ENCODE assay signal across 17 cellular contexts in genomic region chr2:127590386-127591190, GRCh38. TPM values are rescaled to one million over a fixed set of nuclear protein-coding genes. Genes with fewer than 3 reads are reported as not detected.
DNase-seq lines count a peak whose midpoint lies in the region; ATAC-seq, FAIRE-seq and TF ChIP-seq lines count a peak whose summit lies in the region.
"Had no signal": no experiment of that assay in that cellular context is flagged by ENCODE, and none has a peak within 500 bp of the region (broad histone marks: within the 10 kb centered on the region; RNA-seq: fewer than 3 reads in every experiment).

No MANE protein-coding gene starts in this region.

- H3K9me3 Mint-ChIP-seq in MCF 10A (ENCODE audit: unreplicated experiment), result peaks cover 6% of the 10 kb centered on the region
- H3K9me3 Mint-ChIP-seq: neural crest cell had no signal

- no peak overlapping the region for H4K5ac ChIP-seq in H1 (ENCODE audit: insufficient read length, low read depth, low read length)

- no peak overlapping the region for H4K12ac ChIP-seq in trophoblast cell (ENCODE audit: low read depth, low read length)

- H3K79me1 ChIP-seq in H1 (ENCODE audit: low read depth, low read length), result no peaks in the 10 kb centered on the region
- no peaks in the 10 kb centered on the region for H3K79me1 ChIP-seq in trophoblast cell (ENCODE audit: low read length)

- H3K9ac ChIP-seq in H1 (replicated peaks in 1 of 4; ENCODE audit: extremely low read depth in 1 of 4, low read depth in 3 of 4, low read length in 3 of 4) (no peak overlapping the region), trophoblast cell (ENCODE audit: low read length) (no peak overlapping the region)

- TF ChIP-seq CTCF in H1 (IDR thresholded peaks at IDR 0.05; ENCODE audit: control extremely low read depth in 1 of 3, insufficient read depth in 1 of 3, low read depth in 1 of 3, low read length in 3 of 3) (no peak), MCF 10A (IDR thresholded peaks at IDR 0.05; ENCODE audit: unreplicated experiment) (no peak)

- no peaks in the 10 kb centered on the region for H3K36me3 Mint-ChIP-seq in MCF 10A (ENCODE audit: insufficient read depth, unreplicated experiment)

- H4K91ac ChIP-seq in H1 (replicated peaks; ENCODE audit: insufficient read length, low read length) (no peak overlapping the region), trophoblast cell (ENCODE audit: low read depth, low read length) (no peak overlapping the region)

- H3K4me2 ChIP-seq in H1 (ENCODE audit: insufficient read depth in 1 of 2, low read depth in 2 of 2, low read length in 2 of 2) (no peak overlapping the region), trophoblast cell (ENCODE audit: low read length) (no peak overlapping the region)

- no peak for TF ChIP-seq EP300 in H1 (IDR thresholded peaks at IDR 0.05; ENCODE audit: borderline replicate concordance in 1 of 2, low read depth in 2 of 2, low read length in 2 of 2)

- no peak overlapping the region for H3K18ac ChIP-seq in H1 (ENCODE audit: extremely low read depth, low read length)
- H3K18ac ChIP-seq in trophoblast cell (ENCODE audit: low read length), result no peak overlapping the region

- peaks cover 10% of the 10 kb centered on the region; the same call in 1 of the 2 replicates for H3K23me2 ChIP-seq in H1 (ENCODE audit: low read depth, low read length)

- H2BK15ac ChIP-seq in H1 (ENCODE audit: low read length), result no peak overlapping the region

- POLR2A ChIA-PET in H1 (lab: Charles Lee; ENCODE audit: partially characterized antibody) (interaction anchor here (1.0 to 1.2 kb wide), 2 partner anchors 8 to 24 kb away, joined by 3 to 5 read pairs; no protein-coding TSS in a partner anchor), MCF 10A (lab: Yijun Ruan, JAX) (no interaction called here)

- no peak for ATAC-seq in Right ventricle myocardium superior (ENCODE audit: poor library complexity)
- ATAC-seq in HG02610 (IDR thresholded peaks at IDR 0.05; ENCODE audit: unreplicated experiment), result no peak

- H3K27ac ChIP-seq in H1 (ENCODE audit: low read depth, low read length), result no peak overlapping the region
- no peak overlapping the region for H3K27ac ChIP-seq in trophoblast cell (ENCODE audit: low read depth, low read length)
- H3K27ac ChIP-seq: BLaER1 treated with 17β-estradiol and CSF1 and Interleukin-3, amounts not matched to agents 10 nM and 100 nM; HL-60; prostate gland; RWPE1; thoracic aorta had no signal

- H3K27me3 ChIP-seq in H1 (replicated peaks in 1 of 4; ENCODE audit: control insufficient read depth in 3 of 4, extremely low read depth in 1 of 4, insufficient read depth in 3 of 4, low read length in 3 of 4), result no peaks in the 10 kb centered on the region
- no peaks in the 10 kb centered on the region for H3K27me3 ChIP-seq in trophoblast cell (ENCODE audit: insufficient read depth, low read length)
- H3K27me3 ChIP-seq: BLaER1 treated with 17β-estradiol and CSF1 and Interleukin-3, amounts not matched to agents 10 nM and 100 nM had no signal

- no peak overlapping the region for H3K4me3 ChIP-seq in H1 (ENCODE audit: extremely low read depth in 1 of 4, insufficient read depth in 2 of 4, low read depth in 3 of 4, low read length in 4 of 4)
- no peak overlapping the region for H3K4me3 ChIP-seq in trophoblast cell (ENCODE audit: low read depth, low read length)
- H3K4me3 ChIP-seq: BLaER1 treated with 17β-estradiol and CSF1 and Interleukin-3, amounts not matched to agents 10 nM and 100 nM; prostate gland; thoracic aorta had no signal

- no peak for FAIRE-seq in H1 (lab: Jason Lieb, UNC)

- no peak overlapping the region for H3K23ac ChIP-seq in H1 (ENCODE audit: insufficient read length)
- H3K23ac ChIP-seq in trophoblast cell (ENCODE audit: low read length), result no peak overlapping the region

- no peaks in the 10 kb centered on the region for H3K36me3 ChIP-seq in H1 (ENCODE audit: control insufficient read depth in 2 of 4, insufficient read depth in 4 of 4, low read length in 3 of 4)
- no peaks in the 10 kb centered on the region for H3K36me3 ChIP-seq in trophoblast cell (ENCODE audit: control insufficient read depth in 1 of 2, insufficient read depth in 2 of 2, low read length in 2 of 2)
- H3K36me3 ChIP-seq: BLaER1 treated with 17β-estradiol and CSF1 and Interleukin-3, amounts not matched to agents 10 nM and 100 nM; prostate gland; thoracic aorta had no signal

- peak; percentile 61 for DNase-seq in cardiac septum (ENCODE audit: low spot score)
- DNase-seq in Right ventricle myocardium superior, result no peak
- no peak for DNase-seq in H1 (ENCODE audit: low read depth in 1 of 2, low spot score in 2 of 2)
- peak; percentile 61 to 80 for DNase-seq in trophoblast cell
- DNase-seq in COR-L47 (lab: John Stamatoyannopoulos, UW), result no peak
- no peak for DNase-seq in MCF 10A (ENCODE audit: unreplicated experiment)
- DNase-seq in NCI-H526 treated with DMSO at 0.1 percent for 48 hours (lab: John Stamatoyannopoulos, UW), result no peak
- DNase-seq: activated gamma-delta T cell had no signal

- no peak for TF ChIP-seq RAD21 in H1 (IDR thresholded peaks at IDR 0.05 in 1 of 2, conservative IDR thresholded peaks at IDR 0.05 in 1 of 2; ENCODE audit: low read depth in 2 of 2, low read length in 2 of 2)

- H3K27ac Mint-ChIP-seq in MCF 10A (ENCODE audit: low read depth, unreplicated experiment), result no peak overlapping the region

- H4K20me1 ChIP-seq in H1 (replicated peaks in 1 of 2; ENCODE audit: control insufficient read depth in 1 of 2, insufficient read depth in 2 of 2, low read length in 2 of 2), result no peaks in the 10 kb centered on the region
- H4K20me1 ChIP-seq: BLaER1 treated with 17β-estradiol and CSF1 and Interleukin-3, amounts not matched to agents 10 nM and 100 nM had no signal

- H2BK12ac ChIP-seq in H1 (ENCODE audit: low read depth, low read length) (no peak overlapping the region), trophoblast cell (ENCODE audit: low read length) (no peak overlapping the region)

- H3K4ac ChIP-seq in H1 (replicated peaks; ENCODE audit: insufficient read length, low read depth, low read length) (no peak overlapping the region), trophoblast cell (ENCODE audit: low read depth, low read length) (no peak overlapping the region)

- no peak for TF ChIP-seq POLR2A in H1 (IDR thresholded peaks at IDR 0.05; ENCODE audit: control extremely low read depth in 1 of 2, low read depth in 2 of 2, low read length in 2 of 2)

- H2AFZ ChIP-seq in H1 (ENCODE audit: low read length) (no peak overlapping the region), trophoblast cell (ENCODE audit: insufficient read depth, low read length, poor library complexity) (no peak overlapping the region)

- CTCF ChIA-PET in H1 (lab: Charles Lee; ENCODE audit: partially characterized antibody) (interaction anchor here (0.6 to 7.0 kb wide), 50 partner anchors 8 to 291 kb away, joined by 3 to 160 read pairs (median 6); partner anchors contain the start of genes GPR17 and LIMS2), MCF 10A (lab: Yijun Ruan, JAX) (interaction anchor here (0.6 to 1.5 kb wide), 8 partner anchors 11 to 244 kb away, joined by 3 to 5 read pairs (median 3); no protein-coding TSS in a partner anchor)

- H3K14ac ChIP-seq in H1 (ENCODE audit: insufficient read length), result no peak overlapping the region
- no peak overlapping the region for H3K14ac ChIP-seq in trophoblast cell (ENCODE audit: low read length)

- no peak overlapping the region for H3K4me3 Mint-ChIP-seq in MCF 10A (ENCODE audit: unreplicated experiment)
- H3K4me3 Mint-ChIP-seq: neural crest cell had no signal

- no peak overlapping the region for H2BK120ac ChIP-seq in H1 (replicated peaks; ENCODE audit: low read depth, low read length)
- no peak overlapping the region for H2BK120ac ChIP-seq in trophoblast cell (ENCODE audit: insufficient read depth, low read length, poor library complexity)

- 0 out of 2 replicates have a peak overlapping the region, but pooled peaks have one; percentile 61 for H2AK5ac ChIP-seq in H1 (ENCODE audit: low read depth, low read length)
- no peak overlapping the region for H2AK5ac ChIP-seq in trophoblast cell (ENCODE audit: low read length)

- no peak overlapping the region for H2BK20ac ChIP-seq in H1 (ENCODE audit: low read length)

- no peak overlapping the region for H3K56ac ChIP-seq in H1 (replicated peaks; ENCODE audit: insufficient read length, low read depth, low read length)

- H3K79me2 ChIP-seq in H1 (ENCODE audit: control insufficient read depth in 1 of 2, insufficient read depth in 2 of 2, low read length in 2 of 2) (no peaks in the 10 kb centered on the region), trophoblast cell (ENCODE audit: control insufficient read depth, insufficient read depth, low read length, poor library complexity) (no peaks in the 10 kb centered on the region)

- intact Hi-C loops in cardiac septum (cut with DNase I), result loop anchor here (5.0 kb wide), 2 partner anchors 102 to 282 kb away; no protein-coding TSS in a partner anchor
- intact Hi-C loops in Right ventricle myocardium superior (cut with DNase I), result loop anchor here (10.0 kb wide), 1 partner anchor 104 kb away; no protein-coding TSS in a partner anchor
- intact Hi-C loops in MCF 10A (cut with micrococcal nuclease), result loop anchor here (1.0 kb wide), 1 partner anchor 59 kb away; no protein-coding TSS in a partner anchor

- WGBS in H1 (ENCODE audit: extremely low coverage in 1 of 2, insufficient coverage in 1 of 2, insufficient read length in 1 of 2, insufficient replicate concordance in 2 of 2, low coverage in 1 of 2, low lambda C conversion rate in 2 of 2, missing lambda C conversion rate in 1 of 2), 2 experiments, result 91% methylated on average over 8 of the region's 8 CpGs; no CpG with 5 or more reads in 1 of the 2 experiments
- no CpG with 5 or more reads among the region's 8 CpGs for WGBS in trophoblast cell (ENCODE audit: extremely low coverage, insufficient coverage, insufficient read length)

- BruUV-seq in MCF 10A (replicated peaks; lab: Mats Ljungman, UMichigan), result no TSS peak

- H3K4me1 ChIP-seq in H1 (replicated peaks in 1 of 4; ENCODE audit: control insufficient read depth in 3 of 4, insufficient read depth in 4 of 4, low read length in 3 of 4) (peaks cover 0 to 4% (median 0%) of the 10 kb centered on the region in 4 experiments; a peak in 1 of 7 replicates), trophoblast cell (ENCODE audit: control insufficient read depth in 1 of 2, insufficient read depth in 2 of 2, low read length in 2 of 2) (no peaks in the 10 kb centered on the region)
- H3K4me1 ChIP-seq: prostate gland had no signal

- no peaks in the 10 kb centered on the region for H3K4me1 Mint-ChIP-seq in MCF 10A (ENCODE audit: insufficient read depth, unreplicated experiment)
- H3K4me1 Mint-ChIP-seq: neural crest cell had no signal

- H3K9me3 ChIP-seq in H1 (ENCODE audit: insufficient read depth in 2 of 2, low read depth in 1 of 2, low read length in 1 of 2), result no peaks in the 10 kb centered on the region
- peaks cover 5% of the 10 kb centered on the region for H3K9me3 ChIP-seq in trophoblast cell (ENCODE audit: insufficient read depth, low read depth, low read length)
- H3K9me3 ChIP-seq: BLaER1 treated with 17β-estradiol and CSF1 and Interleukin-3, amounts not matched to agents 10 nM and 100 nM; prostate gland; thoracic aorta had no signal

- H4K8ac ChIP-seq in H1 (ENCODE audit: extremely low read depth, insufficient read depth, low read length) (no peak overlapping the region), trophoblast cell (ENCODE audit: low read depth, low read length) (no peak overlapping the region)

- H2BK5ac ChIP-seq in H1 (ENCODE audit: low read depth, low read length), result no peak overlapping the region
- no peak overlapping the region for H2BK5ac ChIP-seq in trophoblast cell (ENCODE audit: low read depth, low read length, poor library complexity)

- no peaks in the 10 kb centered on the region for H3K27me3 Mint-ChIP-seq in MCF 10A (ENCODE audit: insufficient read depth, unreplicated experiment)

RNA-seq across cellular contexts. Expression of gene MYO7B, which starts 55.1 kb away (rescaled TPM):
- 0.78 TPM for total RNA-seq in cardiac septum
- 0.32 TPM for total RNA-seq in Right ventricle myocardium superior
- not detected in 2 replicates for total RNA-seq in H1 (2021; fragmentation: NEBNext Ultra II Directional; extraction: Animal tissue kit (Norgen Biotek cat#: 25700))
- 0.05 TPM in 1 of 2 replicates, not detected in the other for polyA plus RNA-seq in H1 (2011; rRNA removed)
- not detected for polyA plus RNA-seq in H1 (2011; cell fraction: cytosol; rRNA removed)
- polyA plus RNA-seq in H1 (2011; cell fraction: nucleus; rRNA removed), result 0.01 TPM
- polyA plus RNA-seq in H1 (2012, experiment 1 of 2), result not detected in 4 replicates
- polyA plus RNA-seq in H1 (2012, experiment 2 of 2), result not detected
- not detected for polyA plus RNA-seq in H1 (2013, experiment 1 of 2)
- not detected for polyA plus RNA-seq in H1 (2013, experiment 2 of 2)
- polyA minus RNA-seq in H1 (2011; rRNA and poly(A)+ RNA removed), result not detected in 2 replicates
- not detected for polyA minus RNA-seq in H1 (2011; cell fraction: cytosol; rRNA and poly(A)+ RNA removed)
- polyA minus RNA-seq in H1 (2011; cell fraction: nucleus; rRNA and poly(A)+ RNA removed), result not detected
- 0.21 and 0.35 TPM in 2 replicates for polyA plus RNA-seq in trophoblast cell (2013)
- not detected in 2 replicates for total RNA-seq in MCF 10A (2022)
- total RNA-seq: mammary epithelial cell had no signal
- polyA plus RNA-seq: mammary epithelial cell had no signal

RNA-seq across cellular contexts. Expression of gene GPR17, which starts 55.4 kb away (rescaled TPM):
- total RNA-seq in cardiac septum, result 0.19 TPM
- total RNA-seq in Right ventricle myocardium superior, result not detected
- not detected in 2 replicates for total RNA-seq in H1 (2021; fragmentation: NEBNext Ultra II Directional; extraction: Animal tissue kit (Norgen Biotek cat#: 25700))
- polyA plus RNA-seq in H1 (2011; rRNA removed), result 0.03 TPM in 2 replicates
- not detected for polyA plus RNA-seq in H1 (2011; cell fraction: cytosol; rRNA removed)
- 0.13 TPM for polyA plus RNA-seq in H1 (2011; cell fraction: nucleus; rRNA removed)
- 0.14 to 0.90 TPM (median 0.59 TPM) in 3 of 4 replicates, not detected in the other for polyA plus RNA-seq in H1 (2012, experiment 1 of 2)
- 0.09 TPM for polyA plus RNA-seq in H1 (2012, experiment 2 of 2)
- not detected for polyA plus RNA-seq in H1 (2013, experiment 1 of 2)
- not detected for polyA plus RNA-seq in H1 (2013, experiment 2 of 2)
- not detected in 2 replicates for polyA minus RNA-seq in H1 (2011; rRNA and poly(A)+ RNA removed)
- polyA minus RNA-seq in H1 (2011; cell fraction: cytosol; rRNA and poly(A)+ RNA removed), result not detected
- polyA minus RNA-seq in H1 (2011; cell fraction: nucleus; rRNA and poly(A)+ RNA removed), result not detected
- 0.25 and 0.33 TPM in 2 replicates for polyA plus RNA-seq in trophoblast cell (2013)
- not detected in 2 replicates for total RNA-seq in MCF 10A (2022)
- total RNA-seq: mammary epithelial cell; prostate gland; T-helper 1 cell treated with Interleukin-12 subunit alpha and Interleukin-12 subunit beta and Interleukin-4 antibody, amounts not matched to agents 30 ng/mL and 1 ng/mL, for 36 hours; thoracic aorta had no signal
- polyA plus RNA-seq: mammary epithelial cell had no signal

Comparison
In these comparisons a context has a peak if more than half of its experiments do, and no peak if none do; other contexts are left out.
1. DNase-seq: peak in cardiac septum (single experiment) and trophoblast cell (2 of 2); none in Right ventricle myocardium superior (single experiment), H1 (0 of 2), COR-L47 (single experiment), MCF 10A (single experiment) and NCI-H526 treated with DMSO at 0.1 percent for 48 hours (single experiment).